8 cellular contexts compared by ENCODE assay signal in genomic region chr22:50600541-50600940, GRCh38. TPM values are rescaled to one million over a fixed set of nuclear protein-coding genes. Genes with fewer than 3 reads are reported as not detected.
DNase-seq lines count a peak whose midpoint lies in the region; ATAC-seq, FAIRE-seq and TF ChIP-seq lines count a peak whose summit lies in the region.
"Had no signal": no experiment of that assay in that cellular context is flagged by ENCODE, and none has a peak within 500 bp of the region (broad histone marks: within the 10 kb centered on the region; RNA-seq: fewer than 3 reads in every experiment).

Gene MAPK8IP2 (plus strand): TSS chr22:50600793. CDS start chr22:50600819, 26 bp downstream.

- CTCF ChIA-PET in H1 (lab: Charles Lee; ENCODE audit: partially characterized antibody): no interaction called here

- H2BK5ac ChIP-seq in H1 (ENCODE audit: low read depth, low read length): no peak within 1 kb of the TSS

- H3K79me1 ChIP-seq in H1 (ENCODE audit: low read depth, low read length): no peaks in the 10 kb centered on the region

- ATAC-seq in HG03457 (IDR thresholded peaks at IDR 0.05; ENCODE audit: unreplicated experiment) (no peak), GM18498 (IDR thresholded peaks at IDR 0.05; ENCODE audit: unreplicated experiment) (no peak)

- H3K14ac ChIP-seq in H1 (ENCODE audit: insufficient read length): no peak within 1 kb of the TSS

- H3K4me1 ChIP-seq in H1 (replicated peaks in 1 of 4; ENCODE audit: control insufficient read depth in 3 of 4, insufficient read depth in 4 of 4, low read length in 3 of 4) (peaks cover 0 to 16% (median 4%) of the 10 kb centered on the region in 4 experiments; a peak in 5 of 7 replicates), osteoblast (ENCODE audit: insufficient read depth, low read length) (no peaks in the 10 kb centered on the region)

- H2AK5ac ChIP-seq in H1 (ENCODE audit: low read depth, low read length): no peak within 1 kb of the TSS

- H3K23me2 ChIP-seq in H1 (ENCODE audit: low read depth, low read length): peaks cover 2% of the 10 kb centered on the region; the same call in 1 of the 2 replicates

- H2BK120ac ChIP-seq in H1 (replicated peaks; ENCODE audit: low read depth, low read length): no peak within 1 kb of the TSS

- H3K27ac ChIP-seq in H1 (ENCODE audit: low read depth, low read length) (no peak within 1 kb of the TSS), osteoblast (ENCODE audit: low read depth, low read length) (no peak within 1 kb of the TSS)

- H3K36me3 ChIP-seq in H1 (ENCODE audit: control insufficient read depth in 2 of 4, insufficient read depth in 4 of 4, low read length in 3 of 4): peaks cover 0 to 3% (median 0%) of the 10 kb centered on the region in 4 experiments; a peak in 1 of 8 replicates
- H3K36me3 ChIP-seq in osteoblast (ENCODE audit: insufficient read depth, low read length): no peaks in the 10 kb centered on the region

- peak within 1 kb of the TSS; percentile 57; the same call in 1 of the 2 replicates for H4K8ac ChIP-seq in H1 (ENCODE audit: extremely low read depth, insufficient read depth, low read length)

- TF ChIP-seq POLR2A in H1 (IDR thresholded peaks at IDR 0.05; ENCODE audit: control extremely low read depth in 1 of 2, low read depth in 2 of 2, low read length in 2 of 2): no peak

- H3K9me3 ChIP-seq in H1 (ENCODE audit: insufficient read depth in 2 of 2, low read depth in 1 of 2, low read length in 1 of 2) (no peaks in the 10 kb centered on the region), osteoblast (ENCODE audit: low read depth, low read length) (no peaks in the 10 kb centered on the region)

- TF ChIP-seq RAD21 in H1 (IDR thresholded peaks at IDR 0.05 in 1 of 2, conservative IDR thresholded peaks at IDR 0.05 in 1 of 2; ENCODE audit: low read depth in 2 of 2, low read length in 2 of 2): no peak

- H4K20me1 ChIP-seq in H1 (replicated peaks in 1 of 2; ENCODE audit: control insufficient read depth in 1 of 2, insufficient read depth in 2 of 2, low read length in 2 of 2): peaks cover 9 to 11% of the 10 kb centered on the region in 2 experiments
- H4K20me1 ChIP-seq in osteoblast (ENCODE audit: insufficient read depth, low read length): peaks cover 4% of the 10 kb centered on the region

- H3K56ac ChIP-seq in H1 (replicated peaks; ENCODE audit: insufficient read length, low read depth, low read length): no peak within 1 kb of the TSS

- H3K4me3 ChIP-seq in GM12875 (ENCODE audit: low read depth, low read length) (peak within 1 kb of the TSS; percentile 5), H1 (ENCODE audit: extremely low read depth in 1 of 4, insufficient read depth in 2 of 4, low read depth in 3 of 4, low read length in 4 of 4) (peak within 1 kb of the TSS; percentile 21 to 57 (median 26); a peak in 6 of 8 replicates), osteoblast (ENCODE audit: insufficient read depth, low read length) (no peak within 1 kb of the TSS)

- no peak within 1 kb of the TSS for H4K91ac ChIP-seq in H1 (replicated peaks; ENCODE audit: insufficient read length, low read length)

- H2AFZ ChIP-seq in H1 (ENCODE audit: low read length) (no peak within 1 kb of the TSS), osteoblast (ENCODE audit: low read length) (no peak within 1 kb of the TSS)

- H2BK15ac ChIP-seq in H1 (ENCODE audit: low read length): no peak within 1 kb of the TSS

- no peak within 1 kb of the TSS for H3K9ac ChIP-seq in H1 (replicated peaks in 1 of 4; ENCODE audit: extremely low read depth in 1 of 4, low read depth in 3 of 4, low read length in 3 of 4)

- H3K27me3 ChIP-seq in H1 (replicated peaks in 1 of 4; ENCODE audit: control insufficient read depth in 3 of 4, extremely low read depth in 1 of 4, insufficient read depth in 3 of 4, low read length in 3 of 4) (peaks cover 54 to 80% (median 59%) of the 10 kb centered on the region in 4 experiments; a peak in 6 of 7 replicates), osteoblast (ENCODE audit: insufficient read depth, low read length) (peaks cover 32% of the 10 kb centered on the region)

- TF ChIP-seq EP300 in H1 (IDR thresholded peaks at IDR 0.05; ENCODE audit: borderline replicate concordance in 1 of 2, low read depth in 2 of 2, low read length in 2 of 2): no peak

- H3K79me2 ChIP-seq in H1 (ENCODE audit: control insufficient read depth in 1 of 2, insufficient read depth in 2 of 2, low read length in 2 of 2) (no peaks in the 10 kb centered on the region), osteoblast (ENCODE audit: insufficient read depth, low read length) (no peaks in the 10 kb centered on the region)

- no peak for TF ChIP-seq CTCF in GM12875 (IDR thresholded peaks at IDR 0.05; ENCODE audit: borderline replicate concordance, insufficient read depth, low read depth, low read length)
- TF ChIP-seq CTCF in H1 (IDR thresholded peaks at IDR 0.05; ENCODE audit: control extremely low read depth in 1 of 3, insufficient read depth in 1 of 3, low read depth in 1 of 3, low read length in 3 of 3): no peak
- no peak for TF ChIP-seq CTCF in osteoblast (IDR thresholded peaks at IDR 0.05; ENCODE audit: extremely low read depth, low read depth, low read length)

- no peak within 1 kb of the TSS for H3K4ac ChIP-seq in H1 (replicated peaks; ENCODE audit: insufficient read length, low read depth, low read length)

- H3K4me2 ChIP-seq in H1 (ENCODE audit: insufficient read depth in 1 of 2, low read depth in 2 of 2, low read length in 2 of 2) (peak within 1 kb of the TSS; percentile 53 to 71), osteoblast (ENCODE audit: insufficient read depth, low read length) (no peak within 1 kb of the TSS)

- DNase-seq in NCI-H748 (lab: John Stamatoyannopoulos, UW; ENCODE audit: unreplicated experiment) (peak; percentile 65), H1 (ENCODE audit: low read depth in 1 of 2, low spot score in 2 of 2) (peak in 1 of 2 experiments; percentile 49), osteoblast (ENCODE audit: insufficient read length, low spot score, missing footprints) (peak; percentile 94), A172 (ENCODE audit: low spot score) (no peak)

- WGBS in H1 (ENCODE audit: extremely low coverage in 1 of 2, insufficient coverage in 1 of 2, insufficient read length in 1 of 2, insufficient replicate concordance in 2 of 2, low coverage in 1 of 2, low lambda C conversion rate in 2 of 2, missing lambda C conversion rate in 1 of 2), 2 experiments: no CpG with 5 or more reads among the region's 62 CpGs

- POLR2A ChIA-PET in H1 (lab: Charles Lee; ENCODE audit: partially characterized antibody): interaction anchor here (0.9 kb wide), 1 partner anchor 10 kb away, joined by 4 read pairs; no protein-coding TSS in a partner anchor

- H4K5ac ChIP-seq in H1 (ENCODE audit: insufficient read length, low read depth, low read length): no peak within 1 kb of the TSS

- H3K23ac ChIP-seq in H1 (ENCODE audit: insufficient read length): no peak within 1 kb of the TSS

- no peak within 1 kb of the TSS for H2BK12ac ChIP-seq in H1 (ENCODE audit: low read depth, low read length)

- H3K18ac ChIP-seq in H1 (ENCODE audit: extremely low read depth, low read length): no peak within 1 kb of the TSS; the same call in 1 of the 2 replicates

- FAIRE-seq in H1 (lab: Jason Lieb, UNC): no peak
- FAIRE-seq: islet of Langerhans had no signal

- no peak within 1 kb of the TSS for H2BK20ac ChIP-seq in H1 (ENCODE audit: low read length)

TF ChIP-seq in H1, 55 proteins besides CTCF, POLR2A, EP300 and RAD21 (continues in another document):
- TF ChIP-seq KDM5A (IDR thresholded peaks at IDR 0.05; ENCODE audit: low read length) (no peak), CHD2 (IDR thresholded peaks at IDR 0.05; ENCODE audit: low read length) (no peak), MAX (IDR thresholded peaks at IDR 0.05) (no peak), SP1 (IDR thresholded peaks at IDR 0.05; ENCODE audit: low read depth, low read length) (no peak), TEAD4 (IDR thresholded peaks at IDR 0.05; ENCODE audit: low read depth, low read length) (no peak), SP4 (IDR thresholded peaks at IDR 0.05; ENCODE audit: low read length) (no peak), HDAC6 (IDR thresholded peaks at IDR 0.05; ENCODE audit: low read depth, low read length) (no peak), CHD1 (IDR thresholded peaks at IDR 0.05; ENCODE audit: low read depth, low read length) (no peak), ATF3 (IDR thresholded peaks at IDR 0.05; ENCODE audit: insufficient read depth, low read depth, low read length) (no peak), TAF7 (optimal IDR thresholded peaks at IDR 0.05; ENCODE audit: borderline replicate concordance, low read depth, low read length) (no peak), GTF2F1 (IDR thresholded peaks at IDR 0.05; ENCODE audit: borderline replicate concordance, low read depth, low read length) (no peak), SIRT6 (IDR thresholded peaks at IDR 0.05; ENCODE audit: low read length) (no peak), RBBP5 (IDR thresholded peaks at IDR 0.05; ENCODE audit: borderline replicate concordance, low read depth, low read length) (no peak; the same call in 1 of the 2 replicates), CREB1 (IDR thresholded peaks at IDR 0.05) (no peak), POLR2AphosphoS5 (IDR thresholded peaks at IDR 0.05; ENCODE audit: low read depth, low read length) (no peak), TCF12 (IDR thresholded peaks at IDR 0.05; ENCODE audit: low read depth, low read length) (no peak)

RNA-seq across cellular contexts. Expression of gene MAPK8IP2, which starts in this region (rescaled TPM):
- 5.5 and 6.7 TPM in 2 replicates for total RNA-seq in H1 (2021; fragmentation: NEBNext Ultra II Directional; extraction: Animal tissue kit (Norgen Biotek cat#: 25700))
- 1.5 and 1.7 TPM in 2 replicates for polyA plus RNA-seq in H1 (2011; rRNA removed)
- polyA plus RNA-seq in H1 (2011; cell fraction: cytosol; rRNA removed): 1.2 TPM
- 2.4 TPM for polyA plus RNA-seq in H1 (2011; cell fraction: nucleus; rRNA removed)
- 1.9 to 2.6 TPM (median 2.4 TPM) in 4 replicates for polyA plus RNA-seq in H1 (2012, experiment 1 of 2)
- 2.3 TPM for polyA plus RNA-seq in H1 (2012, experiment 2 of 2)
- 2.5 TPM for polyA plus RNA-seq in H1 (2013, experiment 1 of 2)
- polyA plus RNA-seq in H1 (2013, experiment 2 of 2): 2.9 TPM
- polyA minus RNA-seq in H1 (2011; rRNA and poly(A)+ RNA removed): 0.44 and 0.83 TPM in 2 replicates
- polyA minus RNA-seq in H1 (2011; cell fraction: cytosol; rRNA and poly(A)+ RNA removed): 1.4 TPM
- polyA minus RNA-seq in H1 (2011; cell fraction: nucleus; rRNA and poly(A)+ RNA removed): 1.00 TPM
- 0.29 and 0.36 TPM in 2 replicates for total RNA-seq in osteoblast
- 7.9 and 10.8 TPM in 2 replicates for total RNA-seq in A172 (2014; rRNA removed; shearing (Covaris generic))

Comparison
In these comparisons a context has a peak if more than half of its experiments do, and no peak if none do; other contexts are left out.
1. Peak in DNase-seq in osteoblast; RNA of the gene not detected or under 1 TPM.